Comparison of ENCODE assay signal across 12 cellular contexts in genomic region chr1:24567792-24568388, GRCh38. TPM values are rescaled to one million over a fixed set of nuclear protein-coding genes. Genes with fewer than 3 reads are reported as not detected.
DNase-seq lines count a peak whose midpoint lies in the region; ATAC-seq and TF ChIP-seq lines count a peak whose summit lies in the region.
"Had no signal": no experiment of that assay in that cellular context is flagged by ENCODE, and none has a peak within 500 bp of the region (broad histone marks: within the 10 kb centered on the region; RNA-seq: fewer than 3 reads in every experiment).

No MANE protein-coding gene starts in this region.

- H3K9me3 Mint-ChIP-seq in Caco-2 (ENCODE audit: unreplicated experiment) (no peaks in the 10 kb centered on the region), nephron progenitor cell (no peaks in the 10 kb centered on the region)

- DNase-seq in Caco-2 (peak; percentile 57 to 68), NCI-H526 treated with DMSO at 0.1 percent for 48 hours (lab: John Stamatoyannopoulos, UW) (peak; percentile 10), foreskin keratinocyte (peak in 1 of 2 donors; percentile 53), nephron progenitor cell (peak; percentile 34), GM03348 (ENCODE audit: low spot score) (no peak), NCI-H128 (lab: John Stamatoyannopoulos, UW; ENCODE audit: unreplicated experiment) (no peak)
- DNase-seq: NCI-H524, nucleus accumbens had no signal

- H3K4me1 Mint-ChIP-seq in Caco-2 (ENCODE audit: low read depth, unreplicated experiment), result no peaks in the 10 kb centered on the region
- H3K4me1 Mint-ChIP-seq in nephron progenitor cell, result peaks cover 19% of the 10 kb centered on the region

- ATAC-seq in foreskin keratinocyte (peak; percentile 55), HG03469 (IDR thresholded peaks at IDR 0.05; ENCODE audit: unreplicated experiment) (no peak), GM21390 (IDR thresholded peaks at IDR 0.05; ENCODE audit: unreplicated experiment) (no peak)

- no peaks in the 10 kb centered on the region for H3K36me3 ChIP-seq in Caco-2 (ENCODE audit: control insufficient read depth, insufficient read depth, low read length)

- BruUV-seq in Caco-2 (replicated peaks; lab: Mats Ljungman, UMichigan), result no TSS peak

- no peaks in the 10 kb centered on the region for H3K9me3 ChIP-seq in Caco-2

- intact Hi-C loops in Caco-2 (cut with micrococcal nuclease; ENCODE audit: unreplicated experiment), result loop anchor here (1.0 kb wide), 1 partner anchor 27 kb away; no protein-coding TSS in a partner anchor

- CTCF ChIA-PET in Caco-2 (lab: Charles Lee), result interaction anchor here (0.5 to 1.1 kb wide), 3 partner anchors 10 to 27 kb away, joined by 3 to 5 read pairs (median 3); no protein-coding TSS in a partner anchor

- no peaks in the 10 kb centered on the region for H3K27me3 ChIP-seq in Caco-2 (replicated peaks; ENCODE audit: control insufficient read depth, insufficient read depth, low read length)
- H3K27me3 ChIP-seq in foreskin keratinocyte, result no peaks in the 10 kb centered on the region

- H3K27me3 Mint-ChIP-seq in Caco-2 (ENCODE audit: insufficient read depth, unreplicated experiment) (no peaks in the 10 kb centered on the region), nephron progenitor cell (ENCODE audit: low read depth, poor library complexity) (peaks cover 16% of the 10 kb centered on the region)

- TF ChIP-seq CTCF in Caco-2 (IDR thresholded peaks at IDR 0.05; ENCODE audit: insufficient read depth in 1 of 2, low read depth in 1 of 2, low read length in 1 of 2, severe bottlenecking in 1 of 2, unreplicated experiment in 1 of 2) (peak in 1 of 2 experiments; percentile 8), foreskin keratinocyte (conservative IDR thresholded peaks at IDR 0.05) (peak; percentile 48), nephron progenitor cell (IDR thresholded peaks at IDR 0.05) (no peak)

- no peak overlapping the region for H3K27ac Mint-ChIP-seq in Caco-2 (ENCODE audit: unreplicated experiment)
- peak overlapping the region; percentile 46 for H3K27ac Mint-ChIP-seq in nephron progenitor cell

- no peaks in the 10 kb centered on the region for H3K36me3 Mint-ChIP-seq in Caco-2 (ENCODE audit: insufficient read depth, unreplicated experiment)
- no peaks in the 10 kb centered on the region for H3K36me3 Mint-ChIP-seq in nephron progenitor cell (ENCODE audit: low read depth)

- 0 out of 2 replicates have a peak, but pooled peaks cover 9% of the 10 kb centered on the region for H3K4me1 ChIP-seq in Caco-2
- peaks cover 16% of the 10 kb centered on the region for H3K4me1 ChIP-seq in foreskin keratinocyte

- no peak overlapping the region for H3K4me3 ChIP-seq in Caco-2 (ENCODE audit: low read depth, low read length)

- no peak overlapping the region for H3K27ac ChIP-seq in foreskin keratinocyte

- POLR2A ChIA-PET in Caco-2 (lab: Charles Lee), result interaction anchor here (0.5 kb wide), 1 partner anchor 8 kb away, joined by 4 read pairs; no protein-coding TSS in a partner anchor

- H3K4me3 Mint-ChIP-seq in Caco-2 (ENCODE audit: unreplicated experiment), result no peak overlapping the region
- H3K4me3 Mint-ChIP-seq in nephron progenitor cell, result no peak overlapping the region

RNA-seq across cellular contexts. Expression of gene NCMAP, which starts 12.0 kb away (rescaled TPM):
- total RNA-seq in Caco-2 (2022) (0.35 and 0.43 TPM in 2 replicates), foreskin keratinocyte (0.04 and 0.10 TPM in 2 replicates)
- 0.06 TPM in 1 of 2 replicates, not detected in the other for polyA plus RNA-seq in foreskin keratinocyte
- total RNA-seq: fibroblast of lung, G401 had no signal
- polyA plus RNA-seq: fibroblast of lung had no signal

Comparison
In these comparisons a context has a peak if more than half of its experiments do, and no peak if none do; other contexts are left out.
1. DNase-seq: peak in Caco-2 (2 of 2), NCI-H526 treated with DMSO at 0.1 percent for 48 hours (single experiment) and nephron progenitor cell (single experiment); none in GM03348 (single experiment) and NCI-H128 (single experiment).